17 cellular contexts compared by ENCODE assay signal in genomic region chr9:30197954-30198353, GRCh38.
DNase-seq lines count a peak whose midpoint lies in the region; ATAC-seq and TF ChIP-seq lines count a peak whose summit lies in the region.
"Had no signal": no experiment of that assay in that cellular context is flagged by ENCODE, and none has a peak within 500 bp of the region (broad histone marks: within the 10 kb centered on the region; RNA-seq: fewer than 3 reads in every experiment).

No MANE protein-coding gene starts in this region.

- no peak overlapping the region for H3K56ac ChIP-seq in mesendoderm (ENCODE audit: low read length)

- H3K79me1 ChIP-seq in mesendoderm (ENCODE audit: low read length): no peaks in the 10 kb centered on the region

- no peaks in the 10 kb centered on the region for H3K9me3 ChIP-seq in mammary epithelial cell (replicated peaks; ENCODE audit: insufficient read depth, low read length)

- WGBS in mammary epithelial cell (ENCODE audit: low coverage, missing lambda C conversion rate): 46% methylated on average over 4 of the region's 4 CpGs
- WGBS in mesendoderm (ENCODE audit: extremely low coverage, insufficient coverage, low lambda C conversion rate): no CpG with 5 or more reads among the region's 4 CpGs

- H3K4me3 ChIP-seq in mammary epithelial cell (replicated peaks in 1 of 3; ENCODE audit: insufficient read depth in 1 of 3, low read depth in 2 of 3, low read length in 3 of 3) (no peak overlapping the region), mesendoderm (ENCODE audit: low read length) (no peak overlapping the region)

- peak overlapping the region; percentile 38 for H2AFZ ChIP-seq in mammary epithelial cell (ENCODE audit: low read depth, low read length)

- H3K4ac ChIP-seq in mesendoderm (ENCODE audit: low read depth, low read length): no peak overlapping the region

- no peaks in the 10 kb centered on the region for H3K4me1 ChIP-seq in mammary epithelial cell (ENCODE audit: insufficient read depth, low read length)
- no peaks in the 10 kb centered on the region for H3K4me1 ChIP-seq in mesendoderm (ENCODE audit: control insufficient read depth, low read depth, low read length)

- H4K5ac ChIP-seq in mesendoderm (ENCODE audit: low read length): no peak overlapping the region

- H2AK5ac ChIP-seq in mesendoderm (ENCODE audit: low read length): no peak overlapping the region

- no peak overlapping the region for H2BK5ac ChIP-seq in mesendoderm (ENCODE audit: low read length)

- no peak overlapping the region for H2BK120ac ChIP-seq in mesendoderm (ENCODE audit: low read depth, low read length)

- ATAC-seq in GM21381 (IDR thresholded peaks at IDR 0.05; ENCODE audit: unreplicated experiment): no peak
- ATAC-seq: T-helper 17 cell had no signal

- peak; percentile 3 for DNase-seq in NCI-H1092 (lab: John Stamatoyannopoulos, UW)
- no peak for DNase-seq in NCI-H1092 treated with DMSO at 0.1 percent for 48 hours (lab: John Stamatoyannopoulos, UW)
- peak; percentile 11 for DNase-seq in NAMALWA (ENCODE audit: low spot score)
- DNase-seq in mammary epithelial cell: peak; percentile 28
- peak; percentile 40 for DNase-seq in mesendoderm
- no peak for DNase-seq in NOMO-1 (lab: John Stamatoyannopoulos, UW; ENCODE audit: unreplicated experiment in 2 of 2)
- no peak for DNase-seq in UCSD-AML1 (lab: John Stamatoyannopoulos, UW; ENCODE audit: unreplicated experiment)
- DNase-seq: activated CD4-positive, CD25-positive, alpha-beta regulatory T cell treated with anti-CD3 and anti-CD28 coated beads, Interleukin-2, amount 50 U/mL, for 72 hours; activated CD8-positive, alpha-beta memory T cell treated with anti-CD3 and anti-CD28 coated beads, Interleukin-2, amount 50 U/mL, for 4 hours; activated naive CD4-positive, alpha-beta T cell treated with anti-CD3 and anti-CD28 coated beads, Interleukin-2, amount 50 U/mL, for 16 hours; GF-D8; NCI-H446 treated with DMSO at 0.1 percent for 48 hours; nephron progenitor cell; substantia nigra; T-helper 17 cell had no signal

- H3K79me2 ChIP-seq in mammary epithelial cell (ENCODE audit: insufficient read depth, low read length) (no peaks in the 10 kb centered on the region), mesendoderm (ENCODE audit: control insufficient read depth, insufficient read depth, low read length) (no peaks in the 10 kb centered on the region)

- dilution Hi-C loops in mammary epithelial cell (cut with HindIII; ENCODE audit: low sequenced_read_pairs): no loop called here

- in situ Hi-C loops in mammary epithelial cell (cut with MboI; ENCODE audit: low sequenced_read_pairs in 2 of 2): no loop called here

- no peaks in the 10 kb centered on the region for H4K20me1 ChIP-seq in mammary epithelial cell (ENCODE audit: insufficient read depth, low read length)

- no peak overlapping the region for H3K23ac ChIP-seq in mesendoderm (ENCODE audit: low read length)

- H4K8ac ChIP-seq in mesendoderm (ENCODE audit: low read depth, low read length): no peak overlapping the region

- H3K4me2 ChIP-seq in mammary epithelial cell (ENCODE audit: insufficient read depth, low read depth, low read length) (no peak overlapping the region), mesendoderm (ENCODE audit: low read length) (no peak overlapping the region)

- BruUV-seq in mammary epithelial cell (replicated peaks; lab: Mats Ljungman, UMichigan): no TSS peak

- H3K27me3 ChIP-seq in mammary epithelial cell (ENCODE audit: insufficient read depth, low read length) (no peaks in the 10 kb centered on the region), mesendoderm (ENCODE audit: insufficient read depth, low read length, poor library complexity) (no peaks in the 10 kb centered on the region)

- CTCF ChIA-PET in mammary epithelial cell (lab: Charles Lee; ENCODE audit: low non-redundant PET): no interaction called here

- TF ChIP-seq CTCF in mammary epithelial cell (conservative IDR thresholded peaks at IDR 0.05 in 1 of 2, IDR thresholded peaks at IDR 0.05 in 1 of 2; ENCODE audit: extremely low read depth in 1 of 2, insufficient read depth in 1 of 2, low read depth in 1 of 2, low read length in 2 of 2): no peak

- no peak overlapping the region for H3K9ac ChIP-seq in mammary epithelial cell (ENCODE audit: insufficient read depth, low read length)
- no peak overlapping the region for H3K9ac ChIP-seq in mesendoderm (ENCODE audit: low read length)

- intact Hi-C loops in mammary epithelial cell (cut with micrococcal nuclease): no loop called here

- no peaks in the 10 kb centered on the region for H3K36me3 ChIP-seq in mammary epithelial cell (ENCODE audit: insufficient read depth, low read length)
- H3K36me3 ChIP-seq in mesendoderm (ENCODE audit: control insufficient read depth, insufficient read depth, low read length): no peaks in the 10 kb centered on the region

- H3K18ac ChIP-seq in mesendoderm (ENCODE audit: low read length): no peak overlapping the region

- H3K27ac ChIP-seq in mammary epithelial cell (ENCODE audit: insufficient read depth, low read depth, low read length) (no peak overlapping the region), mesendoderm (ENCODE audit: low read depth, low read length) (no peak overlapping the region)
- H3K27ac ChIP-seq: HL-60 had no signal

- H2BK15ac ChIP-seq in mesendoderm (replicated peaks; ENCODE audit: low read depth): no peak overlapping the region

Comparison
In these comparisons a context has a peak if more than half of its experiments do, and no peak if none do; other contexts are left out.
1. DNase-seq: peak in NCI-H1092 (single experiment), NAMALWA (single experiment), mammary epithelial cell (single experiment) and mesendoderm (single experiment); none in NCI-H1092 treated with DMSO at 0.1 percent for 48 hours (single experiment), NOMO-1 (0 of 2) and UCSD-AML1 (single experiment).